Comparison of ENCODE assay signal across 12 cellular contexts in genomic region chr3:99410789-99411311, GRCh38.
A peak's percentile ranks its signal among the peaks of the same experiment; 100 is the strongest.
DNase-seq lines count a peak whose midpoint lies in the region; ATAC-seq and TF ChIP-seq lines count a peak whose summit lies in the region.
"Had no signal": no experiment of that assay in that cellular context is flagged by ENCODE, and none has a peak within 500 bp of the region (broad histone marks: within the 10 kb centered on the region; RNA-seq: fewer than 3 reads in every experiment).

No MANE protein-coding gene starts in this region.

- H3K27me3 ChIP-seq in GM23338 (ENCODE audit: insufficient read depth) (no peaks in the 10 kb centered on the region), PC-3 (ENCODE audit: low read length) (no peaks in the 10 kb centered on the region)
- H3K27me3 ChIP-seq: BLaER1 treated with 17β-estradiol and CSF1 and Interleukin-3, amounts not matched to agents 10 nM and 100 nM; Peyer's patch had no signal

- no peaks in the 10 kb centered on the region; the same call in 2 of the 3 replicates for H3K9me3 Mint-ChIP-seq in GM23338
- H3K9me3 Mint-ChIP-seq: nephron had no signal

- no peaks in the 10 kb centered on the region for H3K9me2 ChIP-seq in GM23338 (ENCODE audit: insufficient read depth)
- H3K9me2 ChIP-seq in PC-3 (replicated peaks; ENCODE audit: low read length): no peaks in the 10 kb centered on the region

- H3K79me2 ChIP-seq in GM23338 (replicated peaks; ENCODE audit: insufficient read depth): no peaks in the 10 kb centered on the region
- H3K79me2 ChIP-seq in PC-3 (ENCODE audit: low read length): no peaks in the 10 kb centered on the region

- TF ChIP-seq CTCF in GM23338 (conservative IDR thresholded peaks at IDR 0.05; ENCODE audit: low read depth in 2 of 2): no peak
- no peak for TF ChIP-seq CTCF in PC-3 (conservative IDR thresholded peaks at IDR 0.05; ENCODE audit: low read depth, low read length)
- TF ChIP-seq CTCF in foreskin fibroblast (IDR thresholded peaks at IDR 0.05; ENCODE audit: low read depth, low read length): no peak

- no peak overlapping the region for H3K4me3 Mint-ChIP-seq in GM23338
- H3K4me3 Mint-ChIP-seq: nephron had no signal

- H3K27me3 Mint-ChIP-seq in GM23338 (ENCODE audit: insufficient read depth, low read depth, poor library complexity): no peaks in the 10 kb centered on the region

- no TSS peak for BruUV-seq in PC-3 (replicated peaks; lab: Mats Ljungman, UMichigan)

- no peak overlapping the region for H3K9ac ChIP-seq in PC-3 (ENCODE audit: low read length)
- H3K9ac ChIP-seq: BLaER1 treated with 17β-estradiol and CSF1 and Interleukin-3, amounts not matched to agents 10 nM and 100 nM had no signal

- H3K9me3 ChIP-seq in PC-3 (ENCODE audit: low read length): no peaks in the 10 kb centered on the region
- H3K9me3 ChIP-seq: BLaER1 treated with 17β-estradiol and CSF1 and Interleukin-3, amounts not matched to agents 10 nM and 100 nM; Peyer's patch had no signal

- DNase-seq in AG20443 (ENCODE audit: low spot score): peak; percentile 86
- no peak for DNase-seq in GM23338 (ENCODE audit: low spot score)
- peak; percentile 12 for DNase-seq in PC-3
- peak; percentile 86 to 87 for DNase-seq in foreskin fibroblast
- no peak for DNase-seq in activated CD4-positive, alpha-beta T cell treated with anti-CD3 and anti-CD28 coated beads for 4 hours
- DNase-seq in activated T-cell treated with anti-CD3 and anti-CD28 coated beads, Interleukin-2, amount 50 U/mL, for 1 hour: no peak
- DNase-seq in NCI-H1417 treated with DMSO at 0.1 percent for 48 hours (lab: John Stamatoyannopoulos, UW): no peak
- DNase-seq: Peyer's patch had no signal

- H3K4me1 Mint-ChIP-seq in GM23338: no peaks in the 10 kb centered on the region
- H3K4me1 Mint-ChIP-seq: nephron had no signal

- H2AFZ ChIP-seq in GM23338 (peak overlapping the region; percentile 1; the same call in 1 of the 2 replicates), PC-3 (ENCODE audit: low read length) (no peak overlapping the region)

- H3F3A ChIP-seq in GM23338 (replicated peaks; ENCODE audit: low read depth) (no peaks in the 10 kb centered on the region), PC-3 (ENCODE audit: low read length, unreplicated experiment) (no peaks in the 10 kb centered on the region)

- POLR2A ChIA-PET in PC-3 (lab: Charles Lee; ENCODE audit: unreplicated experiment): no interaction called here

- H3K36me3 Mint-ChIP-seq in GM23338 (ENCODE audit: low read depth): no peaks in the 10 kb centered on the region

- CTCF ChIA-PET in PC-3 (lab: Charles Lee): no interaction called here

- no peak overlapping the region for H3K4me2 ChIP-seq in GM23338
- H3K4me2 ChIP-seq in PC-3 (ENCODE audit: low read length): no peak overlapping the region
- H3K4me2 ChIP-seq: BLaER1 treated with 17β-estradiol and CSF1 and Interleukin-3, amounts not matched to agents 10 nM and 100 nM had no signal

- H3K36me3 ChIP-seq in GM23338 (ENCODE audit: insufficient read depth) (no peaks in the 10 kb centered on the region), PC-3 (ENCODE audit: low read depth, low read length) (no peaks in the 10 kb centered on the region)
- H3K36me3 ChIP-seq: BLaER1 treated with 17β-estradiol and CSF1 and Interleukin-3, amounts not matched to agents 10 nM and 100 nM; Peyer's patch had no signal

- H4K20me1 ChIP-seq in GM23338 (replicated peaks; ENCODE audit: insufficient read depth): no peaks in the 10 kb centered on the region
- no peaks in the 10 kb centered on the region for H4K20me1 ChIP-seq in PC-3 (ENCODE audit: low read length)
- H4K20me1 ChIP-seq: BLaER1 treated with 17β-estradiol and CSF1 and Interleukin-3, amounts not matched to agents 10 nM and 100 nM had no signal

- no peak overlapping the region for H3K27ac Mint-ChIP-seq in GM23338
- H3K27ac Mint-ChIP-seq: nephron had no signal

- H3K27ac ChIP-seq in GM23338 (ENCODE audit: low read depth) (no peak overlapping the region), PC-3 (ENCODE audit: low read length) (no peak overlapping the region)
- H3K27ac ChIP-seq: BLaER1 treated with 17β-estradiol and CSF1 and Interleukin-3, amounts not matched to agents 10 nM and 100 nM; Peyer's patch had no signal

- H3K4me3 ChIP-seq in GM23338 (no peak overlapping the region), PC-3 (ENCODE audit: low read length) (no peak overlapping the region), foreskin fibroblast (ENCODE audit: low read depth in 1 of 2, low read length in 2 of 2) (no peak overlapping the region)
- H3K4me3 ChIP-seq: BLaER1 treated with 17β-estradiol and CSF1 and Interleukin-3, amounts not matched to agents 10 nM and 100 nM; K562; Peyer's patch had no signal

- no peaks in the 10 kb centered on the region for H3K4me1 ChIP-seq in GM23338 (ENCODE audit: insufficient read depth)
- 0 out of 2 replicates have a peak, but pooled peaks cover 11% of the 10 kb centered on the region for H3K4me1 ChIP-seq in PC-3 (ENCODE audit: insufficient read depth, low read length)
- H3K4me1 ChIP-seq: Peyer's patch had no signal

- ATAC-seq in GM23338 (no peak), PC-3 (peak; percentile 33; the same call in 1 of the 2 replicates), HG02970 (IDR thresholded peaks at IDR 0.05; ENCODE audit: low FRiP score, unreplicated experiment) (no peak)
- ATAC-seq: K562 had no signal

- intact Hi-C loops in PC-3 (cut with micrococcal nuclease): no loop called here

TF ChIP-seq in GM23338, 12 proteins besides CTCF, POLR2A, EP300 and RAD21:
- TF ChIP-seq STAT1 (IDR thresholded peaks at IDR 0.05; ENCODE audit: unreplicated experiment) (no peak), JUNB (IDR thresholded peaks at IDR 0.05; ENCODE audit: unreplicated experiment) (no peak)

Comparison
In these comparisons a context has a peak if more than half of its experiments do, and no peak if none do; other contexts are left out.
1. DNase-seq: peak in AG20443 (single experiment), PC-3 (single experiment) and foreskin fibroblast (2 of 2); none in GM23338 (single experiment), activated CD4-positive, alpha-beta T cell treated with anti-CD3 and anti-CD28 coated beads for 4 hours (0 of 2), activated T-cell treated with anti-CD3 and anti-CD28 coated beads, Interleukin-2, amount 50 U/mL, for 1 hour (single experiment) and NCI-H1417 treated with DMSO at 0.1 percent for 48 hours (single experiment).